ENCODE assay signal across 18 cellular contexts in genomic region chr4:13240066-13240465, GRCh38.
DNase-seq lines count a peak whose midpoint lies in the region; ATAC-seq, FAIRE-seq and TF ChIP-seq lines count a peak whose summit lies in the region.
"Had no signal": no experiment of that assay in that cellular context is flagged by ENCODE, and none has a peak within 500 bp of the region (broad histone marks: within the 10 kb centered on the region; RNA-seq: fewer than 3 reads in every experiment).

No MANE protein-coding gene starts in this region.

- H2BK12ac ChIP-seq in neuronal stem cell (ENCODE audit: low read length) = no peak overlapping the region

- peaks cover 1% of the 10 kb centered on the region for H3K79me1 ChIP-seq in neuronal stem cell (ENCODE audit: low read depth, low read length)

- no peak overlapping the region for H2AFZ ChIP-seq in neuronal stem cell (ENCODE audit: low read length)

- H3K9ac ChIP-seq in neuronal stem cell (ENCODE audit: low read depth, low read length, poor library complexity) = no peak overlapping the region

- peak; percentile 43 for DNase-seq in Ammon's horn (ENCODE audit: low spot score)
- peak; percentile 55 for DNase-seq in ELR (ENCODE audit: low read depth)
- DNase-seq in SJSA1 (ENCODE audit: low read depth in 1 of 2, low spot score in 2 of 2) = peak; percentile 81 to 85
- DNase-seq in iris pigment epithelial cell (ENCODE audit: low read depth) = peak; percentile 22
- no peak for DNase-seq in pancreas
- DNase-seq in neuronal stem cell (ENCODE audit: low spot score) = no peak
- DNase-seq: activated CD4-positive, alpha-beta T cell treated with anti-CD3 and anti-CD28 coated beads, Interleukin-2, amount 10 ng/mL, durations not matched to agents 24 days and 14 days; aorta; CD4-positive, alpha-beta T cell; GOT3; islet precursor cell; NCI-H1105; sigmoid colon; stimulated activated CD4-positive, alpha-beta T cell treated with anti-CD3 and anti-CD28 coated beads, Interleukin-2, amount 100 ng/mL, for 48 hours; tibial artery had no signal

- no peak overlapping the region for H3K4me2 ChIP-seq in neuronal stem cell (ENCODE audit: insufficient read depth, low read length, poor library complexity, severe bottlenecking)

- no peak overlapping the region for H2BK5ac ChIP-seq in neuronal stem cell (ENCODE audit: low read length)

- H3K23ac ChIP-seq in neuronal stem cell (ENCODE audit: low read depth, low read length, poor library complexity) = no peak overlapping the region

- H3K14ac ChIP-seq in neuronal stem cell (ENCODE audit: low read length) = no peak overlapping the region

- ATAC-seq in pancreas (no peak), HG03095 (IDR thresholded peaks at IDR 0.05; ENCODE audit: unreplicated experiment) (no peak), HG03342 (IDR thresholded peaks at IDR 0.05; ENCODE audit: unreplicated experiment) (no peak)

- 77 to 82% methylated on average over 3 of the region's 3 CpGs for WGBS in pancreas, 2 donors
- no CpG with 5 or more reads among the region's 3 CpGs for WGBS in neuronal stem cell (ENCODE audit: extremely low coverage in 2 of 2, insufficient read length in 2 of 2, insufficient replicate concordance in 1 of 2), 2 donors

- H3K27ac ChIP-seq in SJSA1 (peak overlapping the region; percentile 7), pancreas (no peak overlapping the region), neuronal stem cell (replicated peaks; ENCODE audit: low read length) (no peak overlapping the region)
- H3K27ac ChIP-seq: epithelial cell of prostate, sigmoid colon, tibial artery had no signal

- no peak overlapping the region for H2BK15ac ChIP-seq in neuronal stem cell (ENCODE audit: low read length)

- no peak overlapping the region for H4K91ac ChIP-seq in neuronal stem cell (ENCODE audit: low read depth, low read length, poor library complexity)

- peaks cover 16% of the 10 kb centered on the region for H3K4me1 ChIP-seq in SJSA1 (replicated peaks)
- H3K4me1 ChIP-seq in pancreas = no peaks in the 10 kb centered on the region
- H3K4me1 ChIP-seq in neuronal stem cell (ENCODE audit: control insufficient read depth in 2 of 2, insufficient read depth in 1 of 2, low read depth in 1 of 2, low read length in 2 of 2) = peaks cover 0 to 29% of the 10 kb centered on the region in 2 donors
- H3K4me1 ChIP-seq: sigmoid colon, tibial artery had no signal

- H3K36me3 ChIP-seq in SJSA1 (no peaks in the 10 kb centered on the region), pancreas (no peaks in the 10 kb centered on the region), neuronal stem cell (replicated peaks in 1 of 2; ENCODE audit: control insufficient read depth in 2 of 2, insufficient read depth in 2 of 2, low read length in 2 of 2) (no peaks in the 10 kb centered on the region)
- H3K36me3 ChIP-seq: sigmoid colon, tibial artery had no signal

- H4K8ac ChIP-seq in neuronal stem cell (ENCODE audit: low read depth, low read length) = no peak overlapping the region

- no peaks in the 10 kb centered on the region for H3K27me3 ChIP-seq in SJSA1 (replicated peaks)
- no peaks in the 10 kb centered on the region for H3K27me3 ChIP-seq in pancreas
- H3K27me3 ChIP-seq in neuronal stem cell (ENCODE audit: control insufficient read depth in 3 of 3, insufficient read depth in 3 of 3, low read depth in 1 of 3, low read length in 3 of 3) = no peaks in the 10 kb centered on the region
- H3K27me3 ChIP-seq: sigmoid colon, tibial artery had no signal

- H3K18ac ChIP-seq in neuronal stem cell (ENCODE audit: low read length) = no peak overlapping the region

- intact Hi-C loops in pancreas (cut with DNase I) = no loop called here

- H2AK5ac ChIP-seq in neuronal stem cell (ENCODE audit: low read depth, low read length) = no peak overlapping the region

- TF ChIP-seq CTCF in pancreas (IDR thresholded peaks at IDR 0.05) = no peak

- no peak overlapping the region for H2BK120ac ChIP-seq in neuronal stem cell (ENCODE audit: low read depth, low read length)

- H3K9me3 ChIP-seq in SJSA1 (replicated peaks) (peaks cover 4% of the 10 kb centered on the region), pancreas (no peaks in the 10 kb centered on the region), neuronal stem cell (replicated peaks in 1 of 2; ENCODE audit: control insufficient read depth in 2 of 2, insufficient read depth in 1 of 2, low read depth in 1 of 2, low read length in 2 of 2) (no peaks in the 10 kb centered on the region)
- H3K9me3 ChIP-seq: sigmoid colon, tibial artery had no signal

- H3K4me3 ChIP-seq in SJSA1 = no peak overlapping the region
- H3K4me3 ChIP-seq in pancreas = no peak overlapping the region
- H3K4me3 ChIP-seq in neuronal stem cell (ENCODE audit: low read length in 2 of 2) = no peak overlapping the region
- H3K4me3 ChIP-seq: sigmoid colon, tibial artery had no signal

- no peak overlapping the region for H3K4ac ChIP-seq in neuronal stem cell (ENCODE audit: low read length)

- FAIRE-seq in pancreas (lab: Jason Lieb, UNC) = no peak

Comparison
In these comparisons a context has a peak if more than half of its experiments do, and no peak if none do; other contexts are left out.
1. DNase-seq: peak in Ammon's horn (single experiment), ELR (single experiment), SJSA1 (2 of 2) and iris pigment epithelial cell (single experiment); none in pancreas (0 of 6) and neuronal stem cell (single experiment).